1 cellular context compared by ENCODE assay signal in the genomic region with DNA sequence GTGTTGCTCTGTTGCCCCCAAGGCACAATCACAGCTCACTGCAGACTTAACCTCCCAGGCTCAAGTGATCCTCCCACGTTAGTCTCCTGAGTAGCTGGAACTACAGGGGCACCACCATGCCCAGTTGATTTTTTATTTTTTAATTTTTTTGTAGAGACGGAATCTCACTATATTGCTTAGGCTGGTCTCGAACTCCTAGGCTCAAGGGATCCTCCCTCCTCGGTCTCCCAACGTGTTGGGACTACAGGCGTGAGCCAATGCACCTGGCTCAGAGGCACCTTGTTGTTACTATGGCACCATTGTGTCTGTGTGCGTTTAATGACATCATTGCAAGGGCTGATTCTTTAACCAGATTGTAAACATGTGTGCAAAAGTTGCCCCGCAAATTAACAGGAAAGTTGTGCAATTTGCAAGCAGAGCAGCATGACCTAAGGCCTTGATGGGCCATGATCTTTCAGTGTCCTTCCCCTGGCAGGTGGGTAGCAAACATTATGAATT.
TF ChIP-seq lines count a peak whose summit lies in the region.

No MANE protein-coding gene starts in this region.

TF ChIP-seq in HepG2, 621 proteins besides CTCF, POLR2A, EP300 and RAD21 (continued from another document and continues in another):
- TF ChIP-seq, protein P1, sequence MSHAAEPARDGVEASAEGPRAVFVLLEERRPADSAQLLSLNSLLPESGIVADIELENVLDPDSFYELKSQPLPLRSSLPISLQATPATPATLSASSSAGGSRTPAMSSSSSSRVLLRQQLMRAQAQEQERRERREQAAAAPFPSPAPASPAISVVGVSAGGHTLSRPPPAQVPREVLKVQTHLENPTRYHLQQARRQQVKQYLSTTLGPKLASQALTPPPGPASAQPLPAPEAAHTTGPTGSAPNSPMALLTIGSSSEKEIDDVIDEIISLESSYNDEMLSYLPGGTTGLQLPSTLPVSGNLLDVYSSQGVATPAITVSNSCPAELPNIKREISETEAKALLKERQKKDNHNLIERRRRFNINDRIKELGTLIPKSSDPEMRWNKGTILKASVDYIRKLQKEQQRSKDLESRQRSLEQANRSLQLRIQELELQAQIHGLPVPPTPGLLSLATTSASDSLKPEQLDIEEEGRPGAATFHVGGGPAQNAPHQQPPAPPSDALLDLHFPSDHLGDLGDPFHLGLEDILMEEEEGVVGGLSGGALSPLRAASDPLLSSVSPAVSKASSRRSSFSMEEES (CRISPR knock-in tag; IDR thresholded peaks at IDR 0.05), result peak; percentile 96
- no peak for TF ChIP-seq IKZF1 (IDR thresholded peaks at IDR 0.05)
- peak; percentile 77; the same call in 1 of the 2 replicates for TF ChIP-seq MIER2 (CRISPR knock-in tag; IDR thresholded peaks at IDR 0.05)
- TF ChIP-seq, protein P2, sequence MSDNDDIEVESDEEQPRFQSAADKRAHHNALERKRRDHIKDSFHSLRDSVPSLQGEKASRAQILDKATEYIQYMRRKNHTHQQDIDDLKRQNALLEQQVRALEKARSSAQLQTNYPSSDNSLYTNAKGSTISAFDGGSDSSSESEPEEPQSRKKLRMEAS (IDR thresholded peaks at IDR 0.05), result peak; percentile 78; the same call in 1 of the 2 replicates
- peak; percentile 98 for TF ChIP-seq FOXK2 (IDR thresholded peaks at IDR 0.05)
- TF ChIP-seq RFX5 (IDR thresholded peaks at IDR 0.05; ENCODE audit: low read depth, low read length), result no peak
- TF ChIP-seq BRF2 (CRISPR knock-in tag; IDR thresholded peaks at IDR 0.05), result no peak
- TF ChIP-seq, protein P3, sequence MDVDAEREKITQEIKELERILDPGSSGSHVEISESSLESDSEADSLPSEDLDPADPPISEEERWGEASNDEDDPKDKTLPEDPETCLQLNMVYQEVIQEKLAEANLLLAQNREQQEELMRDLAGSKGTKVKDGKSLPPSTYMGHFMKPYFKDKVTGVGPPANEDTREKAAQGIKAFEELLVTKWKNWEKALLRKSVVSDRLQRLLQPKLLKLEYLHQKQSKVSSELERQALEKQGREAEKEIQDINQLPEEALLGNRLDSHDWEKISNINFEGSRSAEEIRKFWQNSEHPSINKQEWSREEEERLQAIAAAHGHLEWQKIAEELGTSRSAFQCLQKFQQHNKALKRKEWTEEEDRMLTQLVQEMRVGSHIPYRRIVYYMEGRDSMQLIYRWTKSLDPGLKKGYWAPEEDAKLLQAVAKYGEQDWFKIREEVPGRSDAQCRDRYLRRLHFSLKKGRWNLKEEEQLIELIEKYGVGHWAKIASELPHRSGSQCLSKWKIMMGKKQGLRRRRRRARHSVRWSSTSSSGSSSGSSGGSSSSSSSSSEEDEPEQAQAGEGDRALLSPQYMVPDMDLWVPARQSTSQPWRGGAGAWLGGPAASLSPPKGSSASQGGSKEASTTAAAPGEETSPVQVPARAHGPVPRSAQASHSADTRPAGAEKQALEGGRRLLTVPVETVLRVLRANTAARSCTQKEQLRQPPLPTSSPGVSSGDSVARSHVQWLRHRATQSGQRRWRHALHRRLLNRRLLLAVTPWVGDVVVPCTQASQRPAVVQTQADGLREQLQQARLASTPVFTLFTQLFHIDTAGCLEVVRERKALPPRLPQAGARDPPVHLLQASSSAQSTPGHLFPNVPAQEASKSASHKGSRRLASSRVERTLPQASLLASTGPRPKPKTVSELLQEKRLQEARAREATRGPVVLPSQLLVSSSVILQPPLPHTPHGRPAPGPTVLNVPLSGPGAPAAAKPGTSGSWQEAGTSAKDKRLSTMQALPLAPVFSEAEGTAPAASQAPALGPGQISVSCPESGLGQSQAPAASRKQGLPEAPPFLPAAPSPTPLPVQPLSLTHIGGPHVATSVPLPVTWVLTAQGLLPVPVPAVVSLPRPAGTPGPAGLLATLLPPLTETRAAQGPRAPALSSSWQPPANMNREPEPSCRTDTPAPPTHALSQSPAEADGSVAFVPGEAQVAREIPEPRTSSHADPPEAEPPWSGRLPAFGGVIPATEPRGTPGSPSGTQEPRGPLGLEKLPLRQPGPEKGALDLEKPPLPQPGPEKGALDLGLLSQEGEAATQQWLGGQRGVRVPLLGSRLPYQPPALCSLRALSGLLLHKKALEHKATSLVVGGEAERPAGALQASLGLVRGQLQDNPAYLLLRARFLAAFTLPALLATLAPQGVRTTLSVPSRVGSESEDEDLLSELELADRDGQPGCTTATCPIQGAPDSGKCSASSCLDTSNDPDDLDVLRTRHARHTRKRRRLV (CRISPR knock-in tag; IDR thresholded peaks at IDR 0.05), result no peak
- no peak for TF ChIP-seq NFATC3 (CRISPR knock-in tag; IDR thresholded peaks at IDR 0.05)
- TF ChIP-seq, protein P4, sequence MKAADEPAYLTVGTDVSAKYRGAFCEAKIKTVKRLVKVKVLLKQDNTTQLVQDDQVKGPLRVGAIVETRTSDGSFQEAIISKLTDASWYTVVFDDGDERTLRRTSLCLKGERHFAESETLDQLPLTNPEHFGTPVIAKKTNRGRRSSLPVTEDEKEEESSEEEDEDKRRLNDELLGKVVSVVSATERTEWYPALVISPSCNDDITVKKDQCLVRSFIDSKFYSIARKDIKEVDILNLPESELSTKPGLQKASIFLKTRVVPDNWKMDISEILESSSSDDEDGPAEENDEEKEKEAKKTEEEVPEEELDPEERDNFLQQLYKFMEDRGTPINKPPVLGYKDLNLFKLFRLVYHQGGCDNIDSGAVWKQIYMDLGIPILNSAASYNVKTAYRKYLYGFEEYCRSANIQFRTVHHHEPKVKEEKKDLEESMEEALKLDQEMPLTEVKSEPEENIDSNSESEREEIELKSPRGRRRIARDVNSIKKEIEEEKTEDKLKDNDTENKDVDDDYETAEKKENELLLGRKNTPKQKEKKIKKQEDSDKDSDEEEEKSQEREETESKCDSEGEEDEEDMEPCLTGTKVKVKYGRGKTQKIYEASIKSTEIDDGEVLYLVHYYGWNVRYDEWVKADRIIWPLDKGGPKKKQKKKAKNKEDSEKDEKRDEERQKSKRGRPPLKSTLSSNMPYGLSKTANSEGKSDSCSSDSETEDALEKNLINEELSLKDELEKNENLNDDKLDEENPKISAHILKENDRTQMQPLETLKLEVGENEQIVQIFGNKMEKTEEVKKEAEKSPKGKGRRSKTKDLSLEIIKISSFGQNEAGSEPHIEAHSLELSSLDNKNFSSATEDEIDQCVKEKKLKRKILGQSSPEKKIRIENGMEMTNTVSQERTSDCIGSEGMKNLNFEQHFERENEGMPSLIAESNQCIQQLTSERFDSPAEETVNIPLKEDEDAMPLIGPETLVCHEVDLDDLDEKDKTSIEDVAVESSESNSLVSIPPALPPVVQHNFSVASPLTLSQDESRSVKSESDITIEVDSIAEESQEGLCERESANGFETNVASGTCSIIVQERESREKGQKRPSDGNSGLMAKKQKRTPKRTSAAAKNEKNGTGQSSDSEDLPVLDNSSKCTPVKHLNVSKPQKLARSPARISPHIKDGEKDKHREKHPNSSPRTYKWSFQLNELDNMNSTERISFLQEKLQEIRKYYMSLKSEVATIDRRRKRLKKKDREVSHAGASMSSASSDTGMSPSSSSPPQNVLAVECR (CRISPR knock-in tag; IDR thresholded peaks at IDR 0.05; ENCODE audit: borderline replicate concordance), result peak; percentile 61; the same call in 1 of the 2 replicates
- peak; percentile 86 for TF ChIP-seq ZHX2 (IDR thresholded peaks at IDR 0.05; ENCODE audit: low read depth)
- TF ChIP-seq ZHX2 (CRISPR knock-in tag; IDR thresholded peaks at IDR 0.05; ENCODE audit: borderline replicate concordance), result no peak
- peak; percentile 100 for TF ChIP-seq CEBPB (IDR thresholded peaks at IDR 0.05; ENCODE audit: borderline replicate concordance, low read depth, low read length)
- no peak for TF ChIP-seq ZNF577 (CRISPR knock-in tag; IDR thresholded peaks at IDR 0.05; ENCODE audit: borderline replicate concordance, low read depth)
- peak; percentile 80 for TF ChIP-seq ZNF121 (CRISPR knock-in tag; IDR thresholded peaks at IDR 0.05)
- TF ChIP-seq, protein P5, sequence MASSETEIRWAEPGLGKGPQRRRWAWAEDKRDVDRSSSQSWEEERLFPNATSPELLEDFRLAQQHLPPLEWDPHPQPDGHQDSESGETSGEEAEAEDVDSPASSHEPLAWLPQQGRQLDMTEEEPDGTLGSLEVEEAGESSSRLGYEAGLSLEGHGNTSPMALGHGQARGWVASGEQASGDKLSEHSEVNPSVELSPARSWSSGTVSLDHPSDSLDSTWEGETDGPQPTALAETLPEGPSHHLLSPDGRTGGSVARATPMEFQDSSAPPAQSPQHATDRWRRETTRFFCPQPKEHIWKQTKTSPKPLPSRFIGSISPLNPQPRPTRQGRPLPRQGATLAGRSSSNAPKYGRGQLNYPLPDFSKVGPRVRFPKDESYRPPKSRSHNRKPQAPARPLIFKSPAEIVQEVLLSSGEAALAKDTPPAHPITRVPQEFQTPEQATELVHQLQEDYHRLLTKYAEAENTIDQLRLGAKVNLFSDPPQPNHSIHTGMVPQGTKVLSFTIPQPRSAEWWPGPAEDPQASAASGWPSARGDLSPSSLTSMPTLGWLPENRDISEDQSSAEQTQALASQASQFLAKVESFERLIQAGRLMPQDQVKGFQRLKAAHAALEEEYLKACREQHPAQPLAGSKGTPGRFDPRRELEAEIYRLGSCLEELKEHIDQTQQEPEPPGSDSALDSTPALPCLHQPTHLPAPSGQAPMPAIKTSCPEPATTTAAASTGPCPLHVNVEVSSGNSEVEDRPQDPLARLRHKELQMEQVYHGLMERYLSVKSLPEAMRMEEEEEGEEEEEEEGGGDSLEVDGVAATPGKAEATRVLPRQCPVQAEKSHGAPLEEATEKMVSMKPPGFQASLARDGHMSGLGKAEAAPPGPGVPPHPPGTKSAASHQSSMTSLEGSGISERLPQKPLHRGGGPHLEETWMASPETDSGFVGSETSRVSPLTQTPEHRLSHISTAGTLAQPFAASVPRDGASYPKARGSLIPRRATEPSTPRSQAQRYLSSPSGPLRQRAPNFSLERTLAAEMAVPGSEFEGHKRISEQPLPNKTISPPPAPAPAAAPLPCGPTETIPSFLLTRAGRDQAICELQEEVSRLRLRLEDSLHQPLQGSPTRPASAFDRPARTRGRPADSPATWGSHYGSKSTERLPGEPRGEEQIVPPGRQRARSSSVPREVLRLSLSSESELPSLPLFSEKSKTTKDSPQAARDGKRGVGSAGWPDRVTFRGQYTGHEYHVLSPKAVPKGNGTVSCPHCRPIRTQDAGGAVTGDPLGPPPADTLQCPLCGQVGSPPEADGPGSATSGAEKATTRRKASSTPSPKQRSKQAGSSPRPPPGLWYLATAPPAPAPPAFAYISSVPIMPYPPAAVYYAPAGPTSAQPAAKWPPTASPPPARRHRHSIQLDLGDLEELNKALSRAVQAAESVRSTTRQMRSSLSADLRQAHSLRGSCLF (CRISPR knock-in tag; IDR thresholded peaks at IDR 0.05; ENCODE audit: borderline replicate concordance), result no peak
- no peak for TF ChIP-seq YY1 (IDR thresholded peaks at IDR 0.05; ENCODE audit: insufficient read depth, insufficient replicate concordance, low read depth, low read length)
- no peak; the same call in 1 of the 2 replicates for TF ChIP-seq ZNF7 (CRISPR knock-in tag; IDR thresholded peaks at IDR 0.05)
- no peak for TF ChIP-seq ZNF704 (CRISPR knock-in tag; IDR thresholded peaks at IDR 0.05; ENCODE audit: borderline replicate concordance)
- no peak for TF ChIP-seq POLR2AphosphoS5 (IDR thresholded peaks at IDR 0.05; ENCODE audit: low read depth, low read length)
- TF ChIP-seq ZNF792 (CRISPR knock-in tag; IDR thresholded peaks at IDR 0.05), result peak; percentile 81; the same call in 1 of the 2 replicates
- peak; percentile 80 for TF ChIP-seq TP53 (CRISPR knock-in tag; conservative IDR thresholded peaks at IDR 0.05)
- TF ChIP-seq FOXM1 (CRISPR knock-in tag; IDR thresholded peaks at IDR 0.05), result no peak
- TF ChIP-seq ZNF749 (CRISPR knock-in tag; IDR thresholded peaks at IDR 0.05; ENCODE audit: borderline replicate concordance), result no peak
- TF ChIP-seq ZC3H13 (CRISPR knock-in tag; IDR thresholded peaks at IDR 0.05), result peak; percentile 72; the same call in 1 of the 2 replicates
- peak; percentile 94 for TF ChIP-seq MEIS2 (CRISPR knock-in tag; IDR thresholded peaks at IDR 0.05)
